9 cellular contexts compared by ENCODE assay signal in genomic region chr2:149598014-149598395, GRCh38. TPM values are rescaled to one million over a fixed set of nuclear protein-coding genes. Genes with fewer than 3 reads are reported as not detected.
DNase-seq lines count a peak whose midpoint lies in the region; FAIRE-seq and TF ChIP-seq lines count a peak whose summit lies in the region.
"Had no signal": no experiment of that assay in that cellular context is flagged by ENCODE, and none has a peak within 500 bp of the region (broad histone marks: within the 10 kb centered on the region; RNA-seq: fewer than 3 reads in every experiment).

No MANE protein-coding gene starts in this region.

- peak overlapping the region; percentile 15 for H3K27ac ChIP-seq in skeletal muscle tissue (ENCODE audit: low read depth, low read length)
- H3K27ac ChIP-seq: HL-60 had no signal

- peaks cover 3 to 8% (median 7%) of the 10 kb centered on the region in 3 donors for H3K4me1 ChIP-seq in skeletal muscle tissue (ENCODE audit: control insufficient read depth in 3 of 3, insufficient read depth in 3 of 3, low read length in 3 of 3)

- no peaks in the 10 kb centered on the region for H3K27me3 ChIP-seq in skeletal muscle tissue (ENCODE audit: control insufficient read depth in 3 of 3, insufficient read depth in 3 of 3, low read length in 3 of 3)

- in situ Hi-C loops in GM13976 (cut with MboI; ENCODE audit: low sequenced_read_pairs, unreplicated experiment), result loop anchor here (10.0 to 25.0 kb wide), 3 partner anchors 887 to 1639 kb away; partner anchors contain the start of gene RND3

- TF ChIP-seq CTCF in fibroblast of mammary gland (conservative IDR thresholded peaks at IDR 0.05; ENCODE audit: control insufficient read depth, insufficient read depth, low read depth, low read length) (no peak), GM13976 (IDR thresholded peaks at IDR 0.05; ENCODE audit: borderline replicate concordance, control extremely low read depth, extremely low read depth, insufficient read depth, missing control alignments) (no peak)

- H3K4me3 ChIP-seq in fibroblast of mammary gland (ENCODE audit: control insufficient read depth, low read depth, low read length), result no peak overlapping the region
- H3K4me3 ChIP-seq in skeletal muscle tissue (ENCODE audit: low read length in 3 of 3), result peak overlapping the region; percentile 32 to 38 (median 37)

- H3K9me3 ChIP-seq in skeletal muscle tissue (ENCODE audit: control insufficient read depth in 3 of 3, low read length in 3 of 3), result no peaks in the 10 kb centered on the region

- H3K36me3 ChIP-seq in skeletal muscle tissue (ENCODE audit: control insufficient read depth in 3 of 3, insufficient read depth in 3 of 3, low read length in 3 of 3), result no peaks in the 10 kb centered on the region

- H3K9ac ChIP-seq in skeletal muscle tissue (ENCODE audit: low read depth in 1 of 3, low read length in 3 of 3), result peak overlapping the region in 2 of 3 donors; percentile 27 to 45

- FAIRE-seq in GM19239 (lab: Jason Lieb, UNC), result no peak

- DNase-seq in NCI-H82 (lab: John Stamatoyannopoulos, UW) (peak; percentile 29), NCI-H82 treated with DMSO at 0.1 percent for 48 hours (lab: John Stamatoyannopoulos, UW; ENCODE audit: unreplicated experiment) (no peak), NCI-H69 (lab: John Stamatoyannopoulos, UW) (peak; percentile 73), fibroblast of mammary gland (ENCODE audit: low read depth) (peak; percentile 24), GM19239 (ENCODE audit: insufficient read length, low spot score) (no peak), GM13976 (ENCODE audit: low spot score) (no peak), cerebellum (ENCODE audit: low spot score) (no peak)

RNA-seq across cellular contexts. Expression of gene MMADHC, which starts 10.4 kb away (rescaled TPM):
- total RNA-seq in skeletal muscle tissue (150 TPM), cerebellum (65.1 TPM)

Comparison
In these comparisons a context has a peak if more than half of its experiments do, and no peak if none do; other contexts are left out.
1. DNase-seq: peak in NCI-H82 (single experiment), NCI-H69 (single experiment) and fibroblast of mammary gland (single experiment); none in NCI-H82 treated with DMSO at 0.1 percent for 48 hours (single experiment), GM19239 (single experiment), GM13976 (single experiment) and cerebellum (single experiment).